ENCODE assay signal across 8 cellular contexts in the genomic region with DNA sequence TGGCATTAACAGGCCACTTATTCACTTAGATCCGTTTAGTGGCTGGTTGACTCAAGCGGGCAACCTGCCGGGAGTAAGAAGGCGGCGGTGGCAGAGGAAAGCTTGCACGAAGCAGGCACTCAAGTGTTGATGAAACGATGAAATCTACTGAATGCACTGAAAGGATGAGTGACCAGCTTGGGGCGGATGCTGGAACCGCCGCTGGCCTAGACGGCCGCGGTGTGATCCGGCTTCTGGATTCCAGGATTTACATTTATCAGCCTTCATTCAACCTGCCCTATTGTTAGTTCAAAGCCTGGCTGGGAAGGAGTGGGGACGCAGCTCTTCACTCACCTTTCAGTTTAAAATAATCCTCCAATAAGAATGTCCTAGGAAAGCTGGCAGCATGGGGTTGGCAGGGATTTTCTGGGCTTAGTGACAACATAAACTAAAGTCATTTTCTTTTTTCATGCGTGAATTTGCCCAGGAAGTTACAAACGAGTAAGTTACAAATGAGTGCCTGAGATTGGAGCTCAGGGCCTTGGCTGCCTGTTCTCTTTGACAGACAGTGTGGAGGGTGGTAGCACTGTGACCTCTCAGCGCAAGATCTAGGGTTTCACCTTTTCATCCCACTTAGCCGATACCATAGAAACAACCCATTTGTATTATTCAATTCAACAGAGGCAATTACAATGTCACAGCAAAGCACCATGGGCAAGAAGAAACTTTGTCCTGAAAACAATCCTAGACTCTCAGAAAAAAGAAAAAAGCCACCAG. TPM values are rescaled to one million over a fixed set of nuclear protein-coding genes. Genes with fewer than 3 reads are reported as not detected.
A peak's percentile ranks its signal among the peaks of the same experiment; 100 is the strongest.
DNase-seq lines count a peak whose midpoint lies in the region; ATAC-seq lines count a peak whose summit lies in the region.

No MANE protein-coding gene starts in this region.

- H3K4me1 ChIP-seq in aorta (ENCODE audit: control insufficient read depth in 1 of 2, insufficient read depth in 2 of 2, low read length in 2 of 2) = no peaks in the 10 kb centered on the region

- peak overlapping the region in 1 of 2 donors; percentile 69 for H3K4me3 ChIP-seq in aorta (ENCODE audit: low read length in 2 of 2)

- H3K27ac ChIP-seq in aorta (ENCODE audit: low read depth in 1 of 2, low read length in 2 of 2) = no peak overlapping the region

- peak; percentile 19 for ATAC-seq in aorta (ENCODE audit: low FRiP score)

- intact Hi-C loops in aorta (cut with DNase I) = no loop called here

- no peaks in the 10 kb centered on the region for H3K36me3 ChIP-seq in aorta (ENCODE audit: control insufficient read depth in 1 of 2, insufficient read depth in 2 of 2, low read length in 1 of 2)

- H3K27me3 ChIP-seq in aorta (ENCODE audit: control insufficient read depth in 1 of 2, insufficient read depth in 2 of 2, low read length in 1 of 2) = no peaks in the 10 kb centered on the region

- WGBS in aorta, 2 donors = 3 to 5% methylated on average over 19 of the region's 19 CpGs

- peak; percentile 84 for DNase-seq in DMS53 (lab: John Stamatoyannopoulos, UW)
- DNase-seq in NCI-H2029 (lab: John Stamatoyannopoulos, UW) = peak; percentile 53
- peak; percentile 63 to 75 for DNase-seq in T47D (ENCODE audit: low read depth in 1 of 2, low spot score in 1 of 2)
- DNase-seq in left kidney (ENCODE audit: low read depth, low spot score) = peak; percentile 83
- peak in 1 of 2 donors; percentile 77 for DNase-seq in aorta
- no peak for DNase-seq in NK-92 (lab: John Stamatoyannopoulos, UW; ENCODE audit: unreplicated experiment)
- no peak for DNase-seq in HuH-7.5 (ENCODE audit: low spot score)
- no peak for DNase-seq in OCI-M2 (lab: John Stamatoyannopoulos, UW; ENCODE audit: unreplicated experiment)

- H3K9me3 ChIP-seq in aorta (ENCODE audit: control insufficient read depth, low read length) = no peaks in the 10 kb centered on the region

- in situ Hi-C loops in T47D (cut with HindIII; ENCODE audit: low pct_unique_long_range_greater_than_20kb, low sequenced_read_pairs) = no loop called here

RNA-seq across cellular contexts. Expression of a gene that starts 1.1 kb away (rescaled TPM):
- total RNA-seq in aorta = under 1 TPM in 1 of 2 donors, not detected in 1; 0.57 TPM
- under 1 TPM in 1 of 2 donors, not detected in 1; 0.08 TPM for polyA plus RNA-seq in aorta

Comparison
In these comparisons a context has a peak if more than half of its experiments do, and no peak if none do; other contexts are left out.
1. DNase-seq: peak in DMS53 (single experiment), NCI-H2029 (single experiment), T47D (2 of 2) and left kidney (single experiment); none in NK-92 (single experiment), HuH-7.5 (single experiment) and OCI-M2 (single experiment).